ENCODE assay signal across 22 cellular contexts in genomic region chr12:88638388-88638787, GRCh38. TPM values are rescaled to one million over a fixed set of nuclear protein-coding genes. Genes with fewer than 3 reads are reported as not detected.
DNase-seq lines count a peak whose midpoint lies in the region; ATAC-seq and TF ChIP-seq lines count a peak whose summit lies in the region.
"Had no signal": no experiment of that assay in that cellular context is flagged by ENCODE, and none has a peak within 500 bp of the region (broad histone marks: within the 10 kb centered on the region; RNA-seq: fewer than 3 reads in every experiment).

No MANE protein-coding gene starts in this region.

- no peak overlapping the region for H3K27ac Mint-ChIP-seq in WTC11
- H3K27ac Mint-ChIP-seq: immature natural killer cell, naive B cell, T-cell had no signal

- no peaks in the 10 kb centered on the region for H3K9me3 Mint-ChIP-seq in WTC11
- H3K9me3 Mint-ChIP-seq: naive B cell, T-cell had no signal

- peaks cover 11% of the 10 kb centered on the region for H3K4me1 Mint-ChIP-seq in WTC11
- H3K4me1 Mint-ChIP-seq: immature natural killer cell, naive B cell, T-cell had no signal

- H3K36me3 Mint-ChIP-seq in WTC11: no peaks in the 10 kb centered on the region
- H3K36me3 Mint-ChIP-seq: immature natural killer cell, naive B cell, T-cell had no signal

- peak overlapping the region; percentile 5 for H3K4me2 ChIP-seq in skeletal muscle satellite cell (ENCODE audit: low read length)

- no peaks in the 10 kb centered on the region for H3K27me3 Mint-ChIP-seq in WTC11 (ENCODE audit: low read depth)
- H3K27me3 Mint-ChIP-seq: naive B cell, T-cell had no signal

- H3K9ac ChIP-seq in skeletal muscle satellite cell (ENCODE audit: low read depth, low read length): no peak overlapping the region

- H3K4me1 ChIP-seq in skeletal muscle satellite cell (ENCODE audit: control insufficient read depth, insufficient read depth, low read length): peaks cover 15% of the 10 kb centered on the region

- TF ChIP-seq CTCF in WTC11 (IDR thresholded peaks at IDR 0.05): no peak

- no peaks in the 10 kb centered on the region for H3K36me3 ChIP-seq in skeletal muscle satellite cell (ENCODE audit: insufficient read depth, low read length)
- H3K36me3 ChIP-seq: adrenal gland, esophagus squamous epithelium, lower lobe of right lung had no signal

- DNase-seq in CD1c-positive myeloid dendritic cell (ENCODE audit: extremely low spot score) (peak; percentile 18), WTC11 (ENCODE audit: low spot score) (no peak), left kidney (ENCODE audit: low read depth, low spot score) (peak; percentile 4), KBM-7 (no peak), DMS114 treated with DMSO at 0.1 percent for 48 hours (lab: John Stamatoyannopoulos, UW; ENCODE audit: unreplicated experiment) (no peak), NCI-H1694 treated with DMSO at 0.1 percent for 48 hours (lab: John Stamatoyannopoulos, UW) (no peak)
- DNase-seq: activated CD8-positive, alpha-beta memory T cell treated with anti-CD3 and anti-CD28 coated beads, Interleukin-2, amount 50 U/mL, for 48 hours; activated gamma-delta T cell; adrenal gland; esophagus squamous epithelium; immature natural killer cell; lower lobe of right lung; naive B cell; NCI-H1105; NCI-H2107; NCI-H524; posterior cingulate gyrus; small intestine; stimulated activated CD4-positive, alpha-beta T cell treated with anti-CD3 and anti-CD28 coated beads, Interleukin-4, amount 100 ng/mL, for 24 hours; T-cell had no signal

- POLR2A ChIA-PET in WTC11 (lab: Charles Lee): no interaction called here

- CTCF ChIA-PET in WTC11 (lab: Charles Lee): interaction anchor here (1.3 to 1.6 kb wide), 2 partner anchors 58 to 305 kb away, joined by 3 to 4 read pairs; partner anchors contain the start of gene KITLG

- ATAC-seq in WTC11 (peak; percentile 47), HG02970 (IDR thresholded peaks at IDR 0.05; ENCODE audit: low FRiP score, unreplicated experiment) (no peak)
- ATAC-seq: T-cell had no signal

- no peaks in the 10 kb centered on the region for H3K9me3 ChIP-seq in skeletal muscle satellite cell (replicated peaks; ENCODE audit: low read length)
- H3K9me3 ChIP-seq: adrenal gland, esophagus squamous epithelium, lower lobe of right lung had no signal

- no peaks in the 10 kb centered on the region for H3K27me3 ChIP-seq in skeletal muscle satellite cell (ENCODE audit: control insufficient read depth, insufficient read depth, low read length)
- H3K27me3 ChIP-seq: adrenal gland, esophagus squamous epithelium had no signal

- no peak overlapping the region for H3K4me3 ChIP-seq in skeletal muscle satellite cell (ENCODE audit: low read length)
- H3K4me3 ChIP-seq: adrenal gland, lower lobe of right lung had no signal

- no peak overlapping the region for H3K4me3 Mint-ChIP-seq in WTC11
- H3K4me3 Mint-ChIP-seq: immature natural killer cell, naive B cell, T-cell had no signal

- in situ Hi-C loops in KBM-7 (cut with MboI; ENCODE audit: low pct_unique_long_range_greater_than_20kb, low sequenced_read_pairs): no loop called here

TF ChIP-seq in WTC11, 78 proteins besides CTCF, POLR2A, EP300 and RAD21:
- TF ChIP-seq GABPB1 (CRISPR knock-in tag; IDR thresholded peaks at IDR 0.05) (no peak), RELA (CRISPR knock-in tag; IDR thresholded peaks at IDR 0.05; ENCODE audit: borderline replicate concordance) (no peak), SP1 (CRISPR knock-in tag; conservative IDR thresholded peaks at IDR 0.05) (no peak), JUN (CRISPR knock-in tag; IDR thresholded peaks at IDR 0.05) (no peak), ZSCAN18 (CRISPR knock-in tag; IDR thresholded peaks at IDR 0.05) (no peak), ARID4B (CRISPR knock-in tag; IDR thresholded peaks at IDR 0.05; ENCODE audit: borderline replicate concordance) (no peak)
- TF ChIP-seq, protein P1, sequence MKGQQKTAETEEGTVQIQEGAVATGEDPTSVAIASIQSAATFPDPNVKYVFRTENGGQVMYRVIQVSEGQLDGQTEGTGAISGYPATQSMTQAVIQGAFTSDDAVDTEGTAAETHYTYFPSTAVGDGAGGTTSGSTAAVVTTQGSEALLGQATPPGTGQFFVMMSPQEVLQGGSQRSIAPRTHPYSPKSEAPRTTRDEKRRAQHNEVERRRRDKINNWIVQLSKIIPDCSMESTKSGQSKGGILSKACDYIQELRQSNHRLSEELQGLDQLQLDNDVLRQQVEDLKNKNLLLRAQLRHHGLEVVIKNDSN (CRISPR knock-in tag; IDR thresholded peaks at IDR 0.05): no peak
- TF ChIP-seq, protein P2, sequence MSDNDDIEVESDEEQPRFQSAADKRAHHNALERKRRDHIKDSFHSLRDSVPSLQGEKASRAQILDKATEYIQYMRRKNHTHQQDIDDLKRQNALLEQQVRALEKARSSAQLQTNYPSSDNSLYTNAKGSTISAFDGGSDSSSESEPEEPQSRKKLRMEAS (CRISPR knock-in tag; IDR thresholded peaks at IDR 0.05): no peak
- TF ChIP-seq, protein P3, sequence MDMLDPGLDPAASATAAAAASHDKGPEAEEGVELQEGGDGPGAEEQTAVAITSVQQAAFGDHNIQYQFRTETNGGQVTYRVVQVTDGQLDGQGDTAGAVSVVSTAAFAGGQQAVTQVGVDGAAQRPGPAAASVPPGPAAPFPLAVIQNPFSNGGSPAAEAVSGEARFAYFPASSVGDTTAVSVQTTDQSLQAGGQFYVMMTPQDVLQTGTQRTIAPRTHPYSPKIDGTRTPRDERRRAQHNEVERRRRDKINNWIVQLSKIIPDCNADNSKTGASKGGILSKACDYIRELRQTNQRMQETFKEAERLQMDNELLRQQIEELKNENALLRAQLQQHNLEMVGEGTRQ (CRISPR knock-in tag; IDR thresholded peaks at IDR 0.05): no peak

RNA-seq across cellular contexts. Expression of gene KITLG, which starts 58.1 kb away (rescaled TPM):
- 8.1 to 12.5 TPM (median 8.9 TPM) in 3 replicates for total RNA-seq in WTC11 (2021)
- 65.9 and 86.1 TPM in 2 replicates for total RNA-seq in skeletal muscle satellite cell (2012; rRNA removed)

Comparison
In these comparisons a context has a peak if more than half of its experiments do, and no peak if none do; other contexts are left out.
1. DNase-seq: peak in CD1c-positive myeloid dendritic cell (single experiment) and left kidney (single experiment); none in WTC11 (single experiment), KBM-7 (single experiment), DMS114 treated with DMSO at 0.1 percent for 48 hours (single experiment) and NCI-H1694 treated with DMSO at 0.1 percent for 48 hours (single experiment).